1 cellular context compared by ENCODE assay signal in the genomic region with DNA sequence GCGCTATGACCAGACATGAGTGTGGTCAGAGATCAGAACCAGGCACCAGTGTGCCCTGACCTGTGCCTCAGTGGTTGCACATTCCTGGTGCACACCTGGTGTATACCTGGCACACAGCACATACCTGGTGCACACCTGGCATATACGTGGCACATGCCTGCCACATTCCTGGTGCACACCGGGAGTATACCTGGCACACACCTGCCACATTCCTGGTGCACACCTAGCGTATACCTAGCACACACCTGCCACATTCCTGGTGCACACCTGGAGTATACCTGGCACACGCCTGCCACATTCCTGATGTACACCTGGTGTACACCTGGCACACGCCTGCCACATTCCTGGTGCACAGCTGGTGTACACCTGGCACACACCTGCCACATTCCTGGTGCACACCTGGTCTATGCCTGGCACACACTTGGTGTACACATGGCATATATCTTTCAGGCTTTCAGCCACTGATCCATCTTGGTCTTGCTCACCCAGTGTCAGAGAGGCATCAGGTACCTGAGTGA.
TF ChIP-seq lines count a peak whose summit lies in the region.

No MANE protein-coding gene starts in this region.

TF ChIP-seq in GM23338, 12 proteins besides CTCF, POLR2A, EP300 and RAD21 (continued from another document):
- TF ChIP-seq, protein P1, sequence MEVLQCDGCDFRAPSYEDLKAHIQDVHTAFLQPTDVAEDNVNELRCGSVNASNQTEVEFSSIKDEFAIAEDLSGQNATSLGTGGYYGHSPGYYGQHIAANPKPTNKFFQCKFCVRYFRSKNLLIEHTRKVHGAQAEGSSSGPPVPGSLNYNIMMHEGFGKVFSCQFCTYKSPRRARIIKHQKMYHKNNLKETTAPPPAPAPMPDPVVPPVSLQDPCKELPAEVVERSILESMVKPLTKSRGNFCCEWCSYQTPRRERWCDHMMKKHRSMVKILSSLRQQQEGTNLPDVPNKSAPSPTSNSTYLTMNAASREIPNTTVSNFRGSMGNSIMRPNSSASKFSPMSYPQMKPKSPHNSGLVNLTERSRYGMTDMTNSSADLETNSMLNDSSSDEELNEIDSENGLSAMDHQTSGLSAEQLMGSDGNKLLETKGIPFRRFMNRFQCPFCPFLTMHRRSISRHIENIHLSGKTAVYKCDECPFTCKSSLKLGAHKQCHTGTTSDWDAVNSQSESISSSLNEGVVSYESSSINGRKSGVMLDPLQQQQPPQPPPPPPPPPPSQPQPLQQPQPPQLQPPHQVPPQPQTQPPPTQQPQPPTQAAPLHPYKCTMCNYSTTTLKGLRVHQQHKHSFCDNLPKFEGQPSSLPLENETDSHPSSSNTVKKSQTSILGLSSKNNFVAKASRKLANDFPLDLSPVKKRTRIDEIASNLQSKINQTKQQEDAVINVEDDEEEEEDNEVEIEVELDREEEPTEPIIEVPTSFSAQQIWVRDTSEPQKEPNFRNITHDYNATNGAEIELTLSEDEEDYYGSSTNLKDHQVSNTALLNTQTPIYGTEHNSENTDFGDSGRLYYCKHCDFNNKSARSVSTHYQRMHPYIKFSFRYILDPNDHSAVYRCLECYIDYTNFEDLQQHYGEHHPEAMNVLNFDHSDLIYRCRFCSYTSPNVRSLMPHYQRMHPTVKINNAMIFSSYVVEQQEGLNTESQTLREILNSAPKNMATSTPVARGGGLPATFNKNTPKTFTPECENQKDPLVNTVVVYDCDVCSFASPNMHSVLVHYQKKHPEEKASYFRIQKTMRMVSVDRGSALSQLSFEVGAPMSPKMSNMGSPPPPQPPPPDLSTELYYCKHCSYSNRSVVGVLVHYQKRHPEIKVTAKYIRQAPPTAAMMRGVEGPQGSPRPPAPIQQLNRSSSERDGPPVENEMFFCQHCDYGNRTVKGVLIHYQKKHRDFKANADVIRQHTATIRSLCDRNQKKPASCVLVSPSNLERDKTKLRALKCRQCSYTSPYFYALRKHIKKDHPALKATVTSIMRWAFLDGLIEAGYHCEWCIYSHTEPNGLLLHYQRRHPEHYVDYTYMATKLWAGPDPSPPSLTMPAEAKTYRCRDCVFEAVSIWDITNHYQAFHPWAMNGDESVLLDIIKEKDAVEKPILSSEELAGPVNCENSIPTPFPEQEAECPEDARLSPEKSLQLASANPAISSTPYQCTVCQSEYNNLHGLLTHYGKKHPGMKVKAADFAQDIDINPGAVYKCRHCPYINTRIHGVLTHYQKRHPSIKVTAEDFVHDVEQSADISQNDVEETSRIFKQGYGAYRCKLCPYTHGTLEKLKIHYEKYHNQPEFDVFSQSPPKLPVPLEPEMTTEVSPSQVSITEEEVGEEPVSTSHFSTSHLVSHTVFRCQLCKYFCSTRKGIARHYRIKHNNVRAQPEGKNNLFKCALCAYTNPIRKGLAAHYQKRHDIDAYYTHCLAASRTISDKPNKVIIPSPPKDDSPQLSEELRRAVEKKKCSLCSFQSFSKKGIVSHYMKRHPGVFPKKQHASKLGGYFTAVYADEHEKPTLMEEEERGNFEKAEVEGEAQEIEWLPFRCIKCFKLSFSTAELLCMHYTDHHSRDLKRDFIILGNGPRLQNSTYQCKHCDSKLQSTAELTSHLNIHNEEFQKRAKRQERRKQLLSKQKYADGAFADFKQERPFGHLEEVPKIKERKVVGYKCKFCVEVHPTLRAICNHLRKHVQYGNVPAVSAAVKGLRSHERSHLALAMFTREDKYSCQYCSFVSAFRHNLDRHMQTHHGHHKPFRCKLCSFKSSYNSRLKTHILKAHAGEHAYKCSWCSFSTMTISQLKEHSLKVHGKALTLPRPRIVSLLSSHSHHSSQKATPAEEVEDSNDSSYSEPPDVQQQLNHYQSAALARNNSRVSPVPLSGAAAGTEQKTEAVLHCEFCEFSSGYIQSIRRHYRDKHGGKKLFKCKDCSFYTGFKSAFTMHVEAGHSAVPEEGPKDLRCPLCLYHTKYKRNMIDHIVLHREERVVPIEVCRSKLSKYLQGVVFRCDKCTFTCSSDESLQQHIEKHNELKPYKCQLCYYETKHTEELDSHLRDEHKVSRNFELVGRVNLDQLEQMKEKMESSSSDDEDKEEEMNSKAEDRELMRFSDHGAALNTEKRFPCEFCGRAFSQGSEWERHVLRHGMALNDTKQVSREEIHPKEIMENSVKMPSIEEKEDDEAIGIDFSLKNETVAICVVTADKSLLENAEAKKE (CRISPR knock-in tag; IDR thresholded peaks at IDR 0.05): no peak
- TF ChIP-seq POLR2AphosphoS5 (IDR thresholded peaks at IDR 0.05; ENCODE audit: low read depth) (no peak), JUNB (IDR thresholded peaks at IDR 0.05; ENCODE audit: unreplicated experiment) (no peak), ZNF331 (CRISPR knock-in tag; IDR thresholded peaks at IDR 0.05; ENCODE audit: low read depth) (no peak), EZH2phosphoT487 (IDR thresholded peaks at IDR 0.05; ENCODE audit: unreplicated experiment) (no peak), CREB1 (CRISPR knock-in tag; IDR thresholded peaks at IDR 0.05; ENCODE audit: low read depth) (no peak), ZNF114 (CRISPR knock-in tag; IDR thresholded peaks at IDR 0.05) (no peak), STAT1 (IDR thresholded peaks at IDR 0.05; ENCODE audit: unreplicated experiment) (no peak)
- TF ChIP-seq, protein P2, sequence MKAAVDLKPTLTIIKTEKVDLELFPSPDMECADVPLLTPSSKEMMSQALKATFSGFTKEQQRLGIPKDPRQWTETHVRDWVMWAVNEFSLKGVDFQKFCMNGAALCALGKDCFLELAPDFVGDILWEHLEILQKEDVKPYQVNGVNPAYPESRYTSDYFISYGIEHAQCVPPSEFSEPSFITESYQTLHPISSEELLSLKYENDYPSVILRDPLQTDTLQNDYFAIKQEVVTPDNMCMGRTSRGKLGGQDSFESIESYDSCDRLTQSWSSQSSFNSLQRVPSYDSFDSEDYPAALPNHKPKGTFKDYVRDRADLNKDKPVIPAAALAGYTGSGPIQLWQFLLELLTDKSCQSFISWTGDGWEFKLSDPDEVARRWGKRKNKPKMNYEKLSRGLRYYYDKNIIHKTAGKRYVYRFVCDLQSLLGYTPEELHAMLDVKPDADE (IDR thresholded peaks at IDR 0.05): no peak
- TF ChIP-seq, protein P3, sequence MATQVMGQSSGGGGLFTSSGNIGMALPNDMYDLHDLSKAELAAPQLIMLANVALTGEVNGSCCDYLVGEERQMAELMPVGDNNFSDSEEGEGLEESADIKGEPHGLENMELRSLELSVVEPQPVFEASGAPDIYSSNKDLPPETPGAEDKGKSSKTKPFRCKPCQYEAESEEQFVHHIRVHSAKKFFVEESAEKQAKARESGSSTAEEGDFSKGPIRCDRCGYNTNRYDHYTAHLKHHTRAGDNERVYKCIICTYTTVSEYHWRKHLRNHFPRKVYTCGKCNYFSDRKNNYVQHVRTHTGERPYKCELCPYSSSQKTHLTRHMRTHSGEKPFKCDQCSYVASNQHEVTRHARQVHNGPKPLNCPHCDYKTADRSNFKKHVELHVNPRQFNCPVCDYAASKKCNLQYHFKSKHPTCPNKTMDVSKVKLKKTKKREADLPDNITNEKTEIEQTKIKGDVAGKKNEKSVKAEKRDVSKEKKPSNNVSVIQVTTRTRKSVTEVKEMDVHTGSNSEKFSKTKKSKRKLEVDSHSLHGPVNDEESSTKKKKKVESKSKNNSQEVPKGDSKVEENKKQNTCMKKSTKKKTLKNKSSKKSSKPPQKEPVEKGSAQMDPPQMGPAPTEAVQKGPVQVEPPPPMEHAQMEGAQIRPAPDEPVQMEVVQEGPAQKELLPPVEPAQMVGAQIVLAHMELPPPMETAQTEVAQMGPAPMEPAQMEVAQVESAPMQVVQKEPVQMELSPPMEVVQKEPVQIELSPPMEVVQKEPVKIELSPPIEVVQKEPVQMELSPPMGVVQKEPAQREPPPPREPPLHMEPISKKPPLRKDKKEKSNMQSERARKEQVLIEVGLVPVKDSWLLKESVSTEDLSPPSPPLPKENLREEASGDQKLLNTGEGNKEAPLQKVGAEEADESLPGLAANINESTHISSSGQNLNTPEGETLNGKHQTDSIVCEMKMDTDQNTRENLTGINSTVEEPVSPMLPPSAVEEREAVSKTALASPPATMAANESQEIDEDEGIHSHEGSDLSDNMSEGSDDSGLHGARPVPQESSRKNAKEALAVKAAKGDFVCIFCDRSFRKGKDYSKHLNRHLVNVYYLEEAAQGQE (IDR thresholded peaks at IDR 0.05; ENCODE audit: unreplicated experiment): no peak
